ENCODE assay signal across 8 cellular contexts in genomic region chr16:3266873-3267537, GRCh38. TPM values are rescaled to one million over a fixed set of nuclear protein-coding genes. Genes with fewer than 3 reads are reported as not detected.
DNase-seq lines count a peak whose midpoint lies in the region; ATAC-seq lines count a peak whose summit lies in the region.

No MANE protein-coding gene starts in this region.

- H3K27me3 Mint-ChIP-seq in T-cell: no peaks in the 10 kb centered on the region

- H3K9me3 Mint-ChIP-seq in T-cell: peaks cover 0 to 3% (median 3%) of the 10 kb centered on the region in 3 donors

- DNase-seq in SIG-M5 treated with dmso at 0.1 percent for 504 hours (lab: John Stamatoyannopoulos, UW; ENCODE audit: unreplicated experiment) (peak; percentile 6), SIG-M5 (lab: John Stamatoyannopoulos, UW) (no peak), NCI-H1105 (lab: John Stamatoyannopoulos, UW) (peak; percentile 28), astrocyte of the hippocampus (ENCODE audit: low read depth, low spot score) (peak; percentile 73), medulla oblongata (ENCODE audit: extremely low spot score) (peak; percentile 46), T-cell (no peak)

- no peak overlapping the region for H3K27ac Mint-ChIP-seq in T-cell

- peaks cover 33% of the 10 kb centered on the region for H3K36me3 Mint-ChIP-seq in T-cell

- CTCF ChIA-PET in T-cell (lab: Charles Lee): interaction anchor here in 1 of 2 donors (0.6 kb wide), 2 partner anchors 177 to 196 kb away, joined by 3 read pairs; no protein-coding TSS in a partner anchor

- POLR2A ChIA-PET in T-cell (lab: Charles Lee): interaction anchor here in 1 of 2 donors (0.5 kb wide), 1 partner anchor 136 kb away, joined by 7 read pairs; no protein-coding TSS in a partner anchor

- peaks cover 23 to 36% (median 31%) of the 10 kb centered on the region in 3 donors for H3K4me1 Mint-ChIP-seq in T-cell

- no peak overlapping the region for H3K4me3 Mint-ChIP-seq in T-cell

- ATAC-seq in HG02840 (IDR thresholded peaks at IDR 0.05; ENCODE audit: low FRiP score, unreplicated experiment): no peak
- no peak for ATAC-seq in T-cell (replicated peaks in 1 of 4)
- ATAC-seq in GM21529 (IDR thresholded peaks at IDR 0.05; ENCODE audit: unreplicated experiment): no peak

RNA-seq across cellular contexts. Expression of gene MEFV, which starts 10.6 kb away (rescaled TPM):
- under 1 TPM in 4 of 5 donors, not detected in 1; 0.10 to 0.38 (median 0.19) TPM for total RNA-seq in T-cell

RNA-seq across cellular contexts. Expression of gene ZNF263, which starts 16.3 kb away (rescaled TPM):
- 10 to 100 TPM; 28.6 to 50.9 (median 44.3) TPM for total RNA-seq in T-cell

RNA-seq across cellular contexts. Expression of gene ZNF200, which starts 32.0 kb away (rescaled TPM):
- 10 to 100 TPM in 3 of 5 donors, 1 to 10 TPM in 2; 7.6 to 21.3 (median 20.1) TPM for total RNA-seq in T-cell

RNA-seq across cellular contexts. Expression of gene TIGD7, which starts 38.2 kb away (rescaled TPM):
- total RNA-seq in T-cell: 10 to 100 TPM in 3 of 5 donors, 1 to 10 TPM in 2; 4.4 to 12.3 (median 10.6) TPM

RNA-seq across cellular contexts. Expression of gene ZNF75A, which starts 38.3 kb away (rescaled TPM):
- total RNA-seq in T-cell: 10 to 100 TPM; 46.0 to 68.7 (median 60.3) TPM

Comparison
In these comparisons a context has a peak if more than half of its experiments do, and no peak if none do; other contexts are left out.
1. DNase-seq: peak in SIG-M5 treated with dmso at 0.1 percent for 504 hours (single experiment), NCI-H1105 (single experiment), astrocyte of the hippocampus (single experiment) and medulla oblongata (single experiment); none in SIG-M5 (single experiment) and T-cell (0 of 34).